Comparison of ENCODE assay signal across 24 cellular contexts in the genomic region with DNA sequence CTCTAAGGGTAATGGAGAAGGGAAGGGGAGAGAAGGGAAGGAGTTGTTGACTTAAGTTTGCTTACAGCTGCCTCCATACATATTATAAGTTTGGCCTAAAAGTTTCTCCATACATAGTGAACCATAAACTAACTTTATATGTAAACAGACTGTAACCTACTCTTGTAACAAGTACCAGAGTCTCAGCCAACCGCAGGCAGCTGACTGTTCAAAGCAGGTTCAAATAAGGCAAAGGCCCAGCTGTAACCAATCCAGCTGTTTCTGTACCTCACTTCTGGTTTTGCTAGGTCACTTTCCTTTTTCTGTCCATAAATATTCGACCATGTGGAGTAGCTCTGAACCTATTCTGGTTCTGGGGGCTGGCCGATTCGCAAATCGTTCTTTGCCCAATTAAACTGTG.
"Had no signal": no experiment of that assay in that cellular context is flagged by ENCODE, and none has a peak within 500 bp of the region (broad histone marks: within the 10 kb centered on the region; RNA-seq: fewer than 3 reads in every experiment).

No MANE protein-coding gene starts in this region.

- H3K27ac ChIP-seq: KMS-11, RWPE1 had no signal

- DNase-seq: Kasumi-1; MM.1S; NCI-H1092 treated with DMSO at 0.1 percent for 48 hours; NCI-H1436; NCI-H187; NCI-H2029; NCI-H2081 treated with DMSO at 0.1 percent for 48 hours; NCI-H2171; NCI-H226; NCI-H446; NCI-H510A; NCI-H524 treated with DMSO at 0.1 percent for 48 hours; NCI-H69; NCI-H774; NK-92 treated with Interleukin-12 subunit alpha and Interleukin-12 subunit beta, amount 100 ng/mL, for 24 hours; PC-3; SHP77 had no signal

- H3K27me3 Mint-ChIP-seq: IgD-negative memory B cell had no signal

- ATAC-seq: HepG2, K562, Panc1, PC-3, SK-N-SH treated with all-trans-retinoic acid at 6 μM for 48 hours had no signal

- H3K4me3 ChIP-seq: K562 had no signal

- H3K4me2 ChIP-seq: KMS-11 had no signal

- H3K4me3 Mint-ChIP-seq: IgD-negative memory B cell had no signal

- H3K9ac ChIP-seq: KMS-11 had no signal

- H3K4me1 Mint-ChIP-seq: IgD-negative memory B cell had no signal

- H3K27ac Mint-ChIP-seq: IgD-negative memory B cell had no signal

- H3K36me3 Mint-ChIP-seq: IgD-negative memory B cell had no signal
